13 cellular contexts compared by ENCODE assay signal in the genomic region with DNA sequence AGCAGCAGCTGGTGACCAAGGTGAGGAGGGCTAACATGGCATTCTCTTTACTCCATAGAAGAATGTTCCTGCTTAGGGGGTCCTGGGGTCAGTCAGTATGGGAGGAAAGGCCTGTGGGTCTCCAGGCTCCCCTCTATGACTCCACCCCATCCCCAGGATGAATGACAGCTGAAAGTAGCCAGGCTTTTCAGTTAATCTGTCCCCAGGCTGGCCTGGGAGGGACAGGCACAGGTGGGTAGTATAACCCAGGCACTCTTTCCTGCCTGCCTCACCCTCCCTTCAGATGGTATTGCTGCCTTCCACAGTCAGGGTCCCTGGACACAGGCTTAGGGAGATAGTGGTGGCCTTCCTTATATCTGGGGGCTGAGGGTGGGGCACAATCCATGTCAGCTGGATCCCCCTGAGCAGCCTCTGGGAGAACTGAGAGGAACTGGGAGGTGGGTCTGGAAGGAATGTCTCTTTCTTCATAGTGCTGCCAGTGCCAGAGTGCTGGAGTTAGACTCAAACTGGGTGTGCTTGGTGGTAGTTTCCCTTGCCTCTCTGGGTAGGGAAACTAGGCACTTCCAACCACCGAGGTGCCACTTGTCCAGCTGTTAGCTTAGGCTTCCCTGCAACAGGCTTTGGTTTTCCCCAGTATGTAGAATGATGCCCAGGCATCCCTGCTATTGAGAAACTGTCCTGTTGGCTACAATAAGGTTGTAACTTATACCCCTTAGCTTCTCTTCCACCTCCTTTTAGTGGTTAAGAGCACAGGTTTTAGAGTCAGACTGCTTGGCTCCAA. TPM values are rescaled to one million over a fixed set of nuclear protein-coding genes. Genes with fewer than 3 reads are reported as not detected.
DNase-seq lines count a peak whose midpoint lies in the region; ATAC-seq and TF ChIP-seq lines count a peak whose summit lies in the region.
"Had no signal": no experiment of that assay in that cellular context is flagged by ENCODE, and none has a peak within 500 bp of the region (broad histone marks: within the 10 kb centered on the region; RNA-seq: fewer than 3 reads in every experiment).

No MANE protein-coding gene starts in this region.

- H3K4me3 Mint-ChIP-seq in activated naive CD4-positive, alpha-beta T cell treated with anti-CD3 and anti-CD28 coated beads, Interleukin-2, amount 50 U/mL, for 24 hours, result no peak overlapping the region

- DNase-seq in activated naive CD4-positive, alpha-beta T cell treated with Interleukin-2 at 50 U/mL for 16 hours, result no peak
- DNase-seq in SK-N-MC (ENCODE audit: low read depth, low spot score), result no peak
- DNase-seq in right cardiac atrium, result peak in 1 of 3 donors; percentile 18
- no peak for DNase-seq in upper lobe of right lung
- no peak for DNase-seq in NOMO-1 treated with dmso at 0.1 percent for 144 hours (lab: John Stamatoyannopoulos, UW; ENCODE audit: unreplicated experiment)
- DNase-seq in hypothalamus (lab: John Stamatoyannopoulos, UW), result no peak
- DNase-seq: NCI-H446; stimulated activated CD4-positive, alpha-beta T cell treated with anti-CD3 and anti-CD28 coated beads, Interleukin-4, amount 100 ng/mL, for 24 hours; T-cell; upper lobe of left lung had no signal

- peak overlapping the region; percentile 30 for H3K27ac Mint-ChIP-seq in activated naive CD4-positive, alpha-beta T cell treated with anti-CD3 and anti-CD28 coated beads, Interleukin-2, amount 50 U/mL, for 24 hours

- H3K4me3 ChIP-seq in SK-N-MC (no peak overlapping the region), right cardiac atrium (ENCODE audit: low read length) (no peak overlapping the region), upper lobe of right lung (no peak overlapping the region)
- H3K4me3 ChIP-seq: upper lobe of left lung had no signal

- ATAC-seq in right cardiac atrium (peak in 1 of 2 donors; percentile 8), upper lobe of right lung (no peak), GM21619 (IDR thresholded peaks at IDR 0.05; ENCODE audit: unreplicated experiment) (no peak)

- H3K9me3 Mint-ChIP-seq in activated naive CD4-positive, alpha-beta T cell treated with anti-CD3 and anti-CD28 coated beads, Interleukin-2, amount 50 U/mL, for 24 hours, result no peaks in the 10 kb centered on the region
- H3K9me3 Mint-ChIP-seq: T-cell had no signal

- peaks cover 1% of the 10 kb centered on the region for H3K36me3 Mint-ChIP-seq in activated naive CD4-positive, alpha-beta T cell treated with anti-CD3 and anti-CD28 coated beads, Interleukin-2, amount 50 U/mL, for 24 hours

- peaks cover 56% of the 10 kb centered on the region for H3K4me1 ChIP-seq in right cardiac atrium (ENCODE audit: control insufficient read depth, insufficient read depth, low read length)
- peaks cover 67% of the 10 kb centered on the region for H3K4me1 ChIP-seq in upper lobe of right lung

- no peak overlapping the region for H3K9ac ChIP-seq in SK-N-MC (ENCODE audit: insufficient read length)

- intact Hi-C loops in right cardiac atrium (cut with DNase I), result loop anchor here in 1 of 4 donors (10.0 kb wide), 1 partner anchor 98 kb away; no protein-coding TSS in a partner anchor
- intact Hi-C loops in upper lobe of right lung (cut with DNase I), result no loop called here

- H3K9me3 ChIP-seq in SK-N-MC (ENCODE audit: low read depth, low read length), result no peaks in the 10 kb centered on the region
- H3K9me3 ChIP-seq in right cardiac atrium (ENCODE audit: control insufficient read depth, low read length), result no peaks in the 10 kb centered on the region
- H3K9me3 ChIP-seq in upper lobe of right lung, result no peaks in the 10 kb centered on the region
- H3K9me3 ChIP-seq: upper lobe of left lung had no signal

- H3K27ac ChIP-seq in SK-N-MC, result peak overlapping the region; percentile 61
- H3K27ac ChIP-seq in right cardiac atrium (ENCODE audit: low read length), result peak overlapping the region; percentile 47
- peak overlapping the region; percentile 17 for H3K27ac ChIP-seq in upper lobe of right lung
- H3K27ac ChIP-seq: epithelial cell of prostate had no signal

- H3K36me3 ChIP-seq in SK-N-MC (ENCODE audit: insufficient read depth, low read length) (peaks cover 13% of the 10 kb centered on the region), upper lobe of right lung (no peaks in the 10 kb centered on the region)
- H3K36me3 ChIP-seq: upper lobe of left lung had no signal

- peaks cover 93% of the 10 kb centered on the region for H3K4me1 Mint-ChIP-seq in activated naive CD4-positive, alpha-beta T cell treated with anti-CD3 and anti-CD28 coated beads, Interleukin-2, amount 50 U/mL, for 24 hours

- no peaks in the 10 kb centered on the region for H3K27me3 Mint-ChIP-seq in activated naive CD4-positive, alpha-beta T cell treated with anti-CD3 and anti-CD28 coated beads, Interleukin-2, amount 50 U/mL, for 24 hours
- H3K27me3 Mint-ChIP-seq: T-cell had no signal

- H3K27me3 ChIP-seq in right cardiac atrium (ENCODE audit: control insufficient read depth, insufficient read depth), result no peaks in the 10 kb centered on the region
- no peaks in the 10 kb centered on the region for H3K27me3 ChIP-seq in upper lobe of right lung
- H3K27me3 ChIP-seq: upper lobe of left lung had no signal

- WGBS in right cardiac atrium, result 65% methylated on average over 1 of the region's 1 CpG

- no peak for TF ChIP-seq CTCF in upper lobe of right lung (IDR thresholded peaks at IDR 0.05)

RNA-seq across cellular contexts. Expression of gene LARP1, which starts 27.8 kb away (rescaled TPM):
- total RNA-seq in right cardiac atrium (100 to 1,000 TPM; 119 to 130 (median 124) TPM), upper lobe of right lung (151 TPM)
- polyA plus RNA-seq in right cardiac atrium, result 43.9 TPM
